ENCODE assay signal across 9 cellular contexts in the genomic region with DNA sequence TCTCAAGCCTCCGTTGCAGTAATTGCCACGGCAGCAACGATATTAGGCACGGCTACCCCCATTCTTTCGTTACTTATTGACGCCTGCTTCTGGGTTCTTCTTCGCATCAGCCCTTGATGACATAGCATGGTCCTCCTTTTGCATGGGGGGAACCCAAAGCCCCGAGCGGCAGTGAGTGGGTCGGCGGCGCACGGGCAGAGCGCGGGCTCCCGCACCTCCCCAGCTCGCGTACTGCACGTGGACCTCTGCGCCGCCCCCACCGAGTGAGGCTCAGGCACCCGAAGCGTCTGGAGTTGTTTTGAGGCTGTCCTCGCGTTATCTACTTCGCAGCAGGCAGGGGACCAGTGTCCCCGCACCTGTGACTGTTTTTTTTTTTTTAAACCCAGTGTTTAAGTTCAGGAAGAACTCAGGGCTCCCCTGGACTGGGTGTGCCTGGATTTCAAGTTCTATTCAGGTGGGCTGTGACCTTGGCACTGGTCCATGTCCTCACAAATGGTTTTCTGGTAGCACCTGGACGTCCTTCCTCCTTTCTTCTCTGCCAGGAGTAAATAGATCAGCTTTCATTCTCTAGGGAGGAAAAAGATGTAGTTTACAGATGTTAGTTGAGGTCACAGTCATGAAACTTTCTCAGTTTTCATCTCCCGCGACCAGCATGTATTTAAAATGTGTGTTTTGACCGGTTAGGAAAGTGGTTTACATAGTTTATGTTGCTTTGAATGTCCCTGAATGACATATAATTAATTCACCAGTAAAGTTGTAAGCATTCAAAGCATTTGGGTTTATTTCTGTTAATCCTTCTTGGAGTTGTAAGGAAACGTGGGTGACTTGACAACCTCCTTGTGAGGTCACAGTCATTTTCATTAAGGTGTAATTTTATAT. TPM values are rescaled to one million over a fixed set of nuclear protein-coding genes. Genes with fewer than 3 reads are reported as not detected.
DNase-seq lines count a peak whose midpoint lies in the region; ATAC-seq, FAIRE-seq and TF ChIP-seq lines count a peak whose summit lies in the region.
"Had no signal": no experiment of that assay in that cellular context is flagged by ENCODE, and none has a peak within 500 bp of the region (broad histone marks: within the 10 kb centered on the region; RNA-seq: fewer than 3 reads in every experiment).

No MANE protein-coding gene starts in this region.

- H3K4me3 Mint-ChIP-seq in activated CD8-positive, alpha-beta memory T cell treated with anti-CD3 and anti-CD28 coated beads, Interleukin-2, amount 10 ng/mL, durations not matched to agents 7 days and 5 days, result peak overlapping the region; percentile 43

- no peak overlapping the region for H4K5ac ChIP-seq in H1 (ENCODE audit: insufficient read length, low read depth, low read length)

- peaks cover 11% of the 10 kb centered on the region for H3K4me1 Mint-ChIP-seq in activated CD8-positive, alpha-beta memory T cell treated with anti-CD3 and anti-CD28 coated beads, Interleukin-2, amount 10 ng/mL, durations not matched to agents 7 days and 5 days

- CTCF ChIA-PET in activated CD8-positive, alpha-beta memory T cell treated with anti-CD3 and anti-CD28 coated beads, Interleukin-2, amount 10 ng/mL, durations not matched to agents 7 days and 5 days (lab: Charles Lee), result no interaction called here
- CTCF ChIA-PET in H1 (lab: Charles Lee; ENCODE audit: partially characterized antibody), result interaction anchor here (1.1 kb wide), 1 partner anchor 50 kb away, joined by 3 read pairs; no protein-coding TSS in a partner anchor

- H3K27me3 Mint-ChIP-seq in activated CD8-positive, alpha-beta memory T cell treated with anti-CD3 and anti-CD28 coated beads, Interleukin-2, amount 10 ng/mL, durations not matched to agents 7 days and 5 days, result peaks cover 87% of the 10 kb centered on the region

- H3K79me2 ChIP-seq in H1 (ENCODE audit: control insufficient read depth in 1 of 2, insufficient read depth in 2 of 2, low read length in 2 of 2) (no peaks in the 10 kb centered on the region), parathyroid adenoma (no peaks in the 10 kb centered on the region)

- no peak overlapping the region for H3K27ac Mint-ChIP-seq in activated CD8-positive, alpha-beta memory T cell treated with anti-CD3 and anti-CD28 coated beads, Interleukin-2, amount 10 ng/mL, durations not matched to agents 7 days and 5 days

- H3K27ac ChIP-seq in H1 (ENCODE audit: low read depth, low read length), result no peak overlapping the region
- no peak overlapping the region for H3K27ac ChIP-seq in parathyroid adenoma

- no peak overlapping the region for H2BK5ac ChIP-seq in H1 (ENCODE audit: low read depth, low read length)

- peak; percentile 42 for ATAC-seq in activated CD8-positive, alpha-beta memory T cell treated with anti-CD3 and anti-CD28 coated beads, Interleukin-2, amount 10 ng/mL, durations not matched to agents 7 days and 5 days
- ATAC-seq in HG03378 (IDR thresholded peaks at IDR 0.05; ENCODE audit: unreplicated experiment), result no peak
- ATAC-seq in HG02870 (IDR thresholded peaks at IDR 0.05; ENCODE audit: unreplicated experiment), result no peak

- H3K9ac ChIP-seq in H1 (replicated peaks in 1 of 4; ENCODE audit: extremely low read depth in 1 of 4, low read depth in 3 of 4, low read length in 3 of 4) (peak overlapping the region in 1 of 4 experiments; percentile 4; a peak in 2 of 7 replicates), parathyroid adenoma (no peak overlapping the region)

- no peak for FAIRE-seq in H1 (lab: Jason Lieb, UNC)

- no peak for DNase-seq in activated CD8-positive, alpha-beta memory T cell treated with anti-CD3 and anti-CD28 coated beads, Interleukin-2, amount 10 ng/mL, durations not matched to agents 7 days and 5 days
- DNase-seq in activated CD8-positive, alpha-beta memory T cell treated with anti-CD3 and anti-CD28 coated beads, Interleukin-2, amount 50 U/mL, for 4 hours, result no peak
- DNase-seq in NCI-H774 (lab: John Stamatoyannopoulos, UW) (peak; percentile 71), H1 (ENCODE audit: low read depth in 1 of 2, low spot score in 2 of 2) (peak in 1 of 2 experiments; percentile 58), HuH-7.5 (ENCODE audit: low spot score) (no peak)
- DNase-seq: DND-41 had no signal

- H2BK15ac ChIP-seq in H1 (ENCODE audit: low read length), result no peak overlapping the region

- peak overlapping the region; percentile 28; the same call in 1 of the 2 replicates for H4K8ac ChIP-seq in H1 (ENCODE audit: extremely low read depth, insufficient read depth, low read length)

- peak overlapping the region; percentile 47 to 73 (median 52) for H3K4me3 ChIP-seq in H1 (ENCODE audit: extremely low read depth in 1 of 4, insufficient read depth in 2 of 4, low read depth in 3 of 4, low read length in 4 of 4)
- peak overlapping the region; percentile 42 for H3K4me3 ChIP-seq in parathyroid adenoma (ENCODE audit: low read depth, low read length)

- no peak overlapping the region for H2BK120ac ChIP-seq in H1 (replicated peaks; ENCODE audit: low read depth, low read length)

- TF ChIP-seq RAD21 in H1 (IDR thresholded peaks at IDR 0.05 in 1 of 2, conservative IDR thresholded peaks at IDR 0.05 in 1 of 2; ENCODE audit: low read depth in 2 of 2, low read length in 2 of 2), result no peak

- TF ChIP-seq POLR2A in H1 (IDR thresholded peaks at IDR 0.05; ENCODE audit: control extremely low read depth in 1 of 2, low read depth in 2 of 2, low read length in 2 of 2), result no peak

- H2AFZ ChIP-seq in H1 (ENCODE audit: low read length) (peak overlapping the region; percentile 68; the same call in 1 of the 2 replicates), parathyroid adenoma (peak overlapping the region; percentile 63)

- TF ChIP-seq CTCF in H1 (IDR thresholded peaks at IDR 0.05; ENCODE audit: control extremely low read depth in 1 of 3, insufficient read depth in 1 of 3, low read depth in 1 of 3, low read length in 3 of 3), result no peak
- TF ChIP-seq CTCF in parathyroid adenoma (IDR thresholded peaks at IDR 0.05), result no peak

- H3K14ac ChIP-seq in H1 (ENCODE audit: insufficient read length), result no peak overlapping the region

- H3K4me2 ChIP-seq in H1 (ENCODE audit: insufficient read depth in 1 of 2, low read depth in 2 of 2, low read length in 2 of 2), result peak overlapping the region; percentile 83 to 96
- H3K4me2 ChIP-seq in parathyroid adenoma (ENCODE audit: low read length), result peak overlapping the region; percentile 82

- no peak overlapping the region for H3K23ac ChIP-seq in H1 (ENCODE audit: insufficient read length)

- no peak overlapping the region for H2AK5ac ChIP-seq in H1 (ENCODE audit: low read depth, low read length)

- peaks cover 0 to 1% of the 10 kb centered on the region in 2 experiments for H4K20me1 ChIP-seq in H1 (replicated peaks in 1 of 2; ENCODE audit: control insufficient read depth in 1 of 2, insufficient read depth in 2 of 2, low read length in 2 of 2)

- no peak for TF ChIP-seq EP300 in H1 (IDR thresholded peaks at IDR 0.05; ENCODE audit: borderline replicate concordance in 1 of 2, low read depth in 2 of 2, low read length in 2 of 2)

- H3K36me3 Mint-ChIP-seq in activated CD8-positive, alpha-beta memory T cell treated with anti-CD3 and anti-CD28 coated beads, Interleukin-2, amount 10 ng/mL, durations not matched to agents 7 days and 5 days, result no peaks in the 10 kb centered on the region

- peaks cover 8% of the 10 kb centered on the region; the same call in 1 of the 2 replicates for H3K23me2 ChIP-seq in H1 (ENCODE audit: low read depth, low read length)

- H3K4me1 ChIP-seq in H1 (replicated peaks in 1 of 4; ENCODE audit: control insufficient read depth in 3 of 4, insufficient read depth in 4 of 4, low read length in 3 of 4) (peaks cover 0 to 6% (median under 1%) of the 10 kb centered on the region in 4 experiments; a peak in 2 of 7 replicates), parathyroid adenoma (peaks cover 4% of the 10 kb centered on the region)

- no peak overlapping the region for H3K56ac ChIP-seq in H1 (replicated peaks; ENCODE audit: insufficient read length, low read depth, low read length)

- H2BK20ac ChIP-seq in H1 (ENCODE audit: low read length), result no peak overlapping the region

- H3K9me3 Mint-ChIP-seq in activated CD8-positive, alpha-beta memory T cell treated with anti-CD3 and anti-CD28 coated beads, Interleukin-2, amount 10 ng/mL, durations not matched to agents 7 days and 5 days (ENCODE audit: low read depth), result no peaks in the 10 kb centered on the region

- no peak overlapping the region for H4K91ac ChIP-seq in H1 (replicated peaks; ENCODE audit: insufficient read length, low read length)

- WGBS in H1 (ENCODE audit: extremely low coverage in 1 of 2, insufficient coverage in 1 of 2, insufficient read length in 1 of 2, insufficient replicate concordance in 2 of 2, low coverage in 1 of 2, low lambda C conversion rate in 2 of 2, missing lambda C conversion rate in 1 of 2), 2 experiments, result 9% methylated on average over 32 of the region's 33 CpGs; no CpG with 5 or more reads in 1 of the 2 experiments

- H3K36me3 ChIP-seq in H1 (ENCODE audit: control insufficient read depth in 2 of 4, insufficient read depth in 4 of 4, low read length in 3 of 4), result no peaks in the 10 kb centered on the region
- H3K36me3 ChIP-seq in parathyroid adenoma (ENCODE audit: control insufficient read depth, insufficient read depth, low read length), result no peaks in the 10 kb centered on the region

- H3K27me3 ChIP-seq in H1 (replicated peaks in 1 of 4; ENCODE audit: control insufficient read depth in 3 of 4, extremely low read depth in 1 of 4, insufficient read depth in 3 of 4, low read length in 3 of 4) (peaks cover 10 to 54% (median 40%) of the 10 kb centered on the region in 4 experiments), parathyroid adenoma (ENCODE audit: control insufficient read depth, insufficient read depth, low read length) (no peaks in the 10 kb centered on the region)

- POLR2A ChIA-PET in H1 (lab: Charles Lee; ENCODE audit: partially characterized antibody), result no interaction called here

- H2BK12ac ChIP-seq in H1 (ENCODE audit: low read depth, low read length), result no peak overlapping the region

- no peaks in the 10 kb centered on the region for H3K9me3 ChIP-seq in H1 (ENCODE audit: insufficient read depth in 2 of 2, low read depth in 1 of 2, low read length in 1 of 2)
- no peaks in the 10 kb centered on the region for H3K9me3 ChIP-seq in parathyroid adenoma (ENCODE audit: control insufficient read depth, low read length)

- H3K18ac ChIP-seq in H1 (ENCODE audit: extremely low read depth, low read length), result no peak overlapping the region

- no peaks in the 10 kb centered on the region for H3K79me1 ChIP-seq in H1 (ENCODE audit: low read depth, low read length)

- no peak overlapping the region for H3K4ac ChIP-seq in H1 (replicated peaks; ENCODE audit: insufficient read length, low read depth, low read length)

RNA-seq across cellular contexts. Expression of a gene that starts 1.4 kb away (rescaled TPM):
- total RNA-seq in activated CD8-positive, alpha-beta memory T cell treated with anti-CD3 and anti-CD28 coated beads, Interleukin-2, amount 10 ng/mL, durations not matched to agents 7 days and 5 days, result not detected
- 0.26 and 0.57 TPM in 2 replicates for total RNA-seq in H1 (2021; fragmentation: NEBNext Ultra II Directional; extraction: Animal tissue kit (Norgen Biotek cat#: 25700))
- 0.29 and 0.78 TPM in 2 replicates for polyA plus RNA-seq in H1 (2011; rRNA removed)
- polyA plus RNA-seq in H1 (2011; cell fraction: cytosol; rRNA removed), result 0.52 TPM
- polyA plus RNA-seq in H1 (2011; cell fraction: nucleus; rRNA removed), result 1.4 TPM
- 0.23 to 0.56 TPM (median 0.35 TPM) in 4 replicates for polyA plus RNA-seq in H1 (2012, experiment 1 of 2)
- 0.17 TPM for polyA plus RNA-seq in H1 (2012, experiment 2 of 2)
- polyA plus RNA-seq in H1 (2013, experiment 1 of 2), result 0.30 TPM
- 0.31 TPM for polyA plus RNA-seq in H1 (2013, experiment 2 of 2)
- polyA minus RNA-seq in H1 (2011; rRNA and poly(A)+ RNA removed), result 0.16 and 0.22 TPM in 2 replicates
- not detected for polyA minus RNA-seq in H1 (2011; cell fraction: cytosol; rRNA and poly(A)+ RNA removed)
- polyA minus RNA-seq in H1 (2011; cell fraction: nucleus; rRNA and poly(A)+ RNA removed), result 0.80 TPM

RNA-seq across cellular contexts. Expression of a gene that starts 37.2 kb away (rescaled TPM):
- not detected for total RNA-seq in activated CD8-positive, alpha-beta memory T cell treated with anti-CD3 and anti-CD28 coated beads, Interleukin-2, amount 10 ng/mL, durations not matched to agents 7 days and 5 days
- total RNA-seq in H1 (2021; fragmentation: NEBNext Ultra II Directional; extraction: Animal tissue kit (Norgen Biotek cat#: 25700)), result not detected in 2 replicates
- 0.03 and 0.05 TPM in 2 replicates for polyA plus RNA-seq in H1 (2011; rRNA removed)
- polyA plus RNA-seq in H1 (2011; cell fraction: cytosol; rRNA removed), result not detected
- polyA plus RNA-seq in H1 (2011; cell fraction: nucleus; rRNA removed), result 0.03 TPM
- polyA plus RNA-seq in H1 (2012, experiment 1 of 2), result 0.06 to 0.54 TPM (median 0.29 TPM) in 3 of 4 replicates, not detected in the other
- polyA plus RNA-seq in H1 (2012, experiment 2 of 2), result not detected
- 0.06 TPM for polyA plus RNA-seq in H1 (2013, experiment 1 of 2)
- polyA plus RNA-seq in H1 (2013, experiment 2 of 2), result 0.11 TPM
- not detected in 2 replicates for polyA minus RNA-seq in H1 (2011; rRNA and poly(A)+ RNA removed)
- polyA minus RNA-seq in H1 (2011; cell fraction: cytosol; rRNA and poly(A)+ RNA removed), result not detected
- not detected for polyA minus RNA-seq in H1 (2011; cell fraction: nucleus; rRNA and poly(A)+ RNA removed)
